In genomic region chr5:106408141-106408540, GRCh38 we compare ENCODE assay signal across 21 cellular contexts.
"Had no signal": no experiment of that assay in that cellular context is flagged by ENCODE, and none has a peak within 500 bp of the region (broad histone marks: within the 10 kb centered on the region; RNA-seq: fewer than 3 reads in every experiment).

No MANE protein-coding gene starts in this region.

- H3K36me3 ChIP-seq: gastrocnemius medialis, heart right ventricle, neutrophil, right atrium auricular region, sigmoid colon, tibial artery, upper lobe of left lung, uterus had no signal

- DNase-seq: cortex of kidney; dorsolateral prefrontal cortex; effector CD8-positive, alpha-beta T cell; gastrocnemius medialis; heart right ventricle; hypothalamus; islet precursor cell; mammary epithelial cell; naive thymus-derived CD4-positive, alpha-beta T cell; nephron progenitor cell; posterior cingulate gyrus; sigmoid colon; small intestine; stimulated activated CD4-positive, alpha-beta T cell treated with anti-CD3 and anti-CD28 coated beads, Interleukin-12 subunit alpha, Interleukin-12 subunit beta, amount 100 ng/mL, for 4 hours; stimulated activated CD4-positive, alpha-beta T cell treated with anti-CD3 and anti-CD28 coated beads, Interleukin-2, amount 100 ng/mL, for 48 hours; stimulated activated naive CD8-positive, alpha-beta T cell treated with anti-CD3 and anti-CD28 coated beads, Interleukin-15, Interleukin-2, amounts not matched to agents 100 U/mL and 50 U/mL, for 24 hours; tibial artery; upper lobe of left lung; uterus had no signal

- H3K27ac ChIP-seq: dorsolateral prefrontal cortex, gastrocnemius medialis, heart right ventricle, neutrophil, right atrium auricular region, sigmoid colon, tibial artery, upper lobe of left lung, uterus had no signal

- H3K27me3 ChIP-seq: dorsolateral prefrontal cortex, gastrocnemius medialis, heart right ventricle, neutrophil, right atrium auricular region, sigmoid colon, tibial artery, upper lobe of left lung, uterus had no signal

- H3K4me1 ChIP-seq: gastrocnemius medialis, heart right ventricle, right atrium auricular region, sigmoid colon, tibial artery, upper lobe of left lung, uterus had no signal

- H3K9me3 ChIP-seq: gastrocnemius medialis, heart right ventricle, neutrophil, right atrium auricular region, sigmoid colon, tibial artery, upper lobe of left lung, uterus had no signal

- H3K4me3 ChIP-seq: dorsolateral prefrontal cortex, gastrocnemius medialis, heart right ventricle, right atrium auricular region, sigmoid colon, tibial artery, upper lobe of left lung, uterus had no signal
